In the genomic region with DNA sequence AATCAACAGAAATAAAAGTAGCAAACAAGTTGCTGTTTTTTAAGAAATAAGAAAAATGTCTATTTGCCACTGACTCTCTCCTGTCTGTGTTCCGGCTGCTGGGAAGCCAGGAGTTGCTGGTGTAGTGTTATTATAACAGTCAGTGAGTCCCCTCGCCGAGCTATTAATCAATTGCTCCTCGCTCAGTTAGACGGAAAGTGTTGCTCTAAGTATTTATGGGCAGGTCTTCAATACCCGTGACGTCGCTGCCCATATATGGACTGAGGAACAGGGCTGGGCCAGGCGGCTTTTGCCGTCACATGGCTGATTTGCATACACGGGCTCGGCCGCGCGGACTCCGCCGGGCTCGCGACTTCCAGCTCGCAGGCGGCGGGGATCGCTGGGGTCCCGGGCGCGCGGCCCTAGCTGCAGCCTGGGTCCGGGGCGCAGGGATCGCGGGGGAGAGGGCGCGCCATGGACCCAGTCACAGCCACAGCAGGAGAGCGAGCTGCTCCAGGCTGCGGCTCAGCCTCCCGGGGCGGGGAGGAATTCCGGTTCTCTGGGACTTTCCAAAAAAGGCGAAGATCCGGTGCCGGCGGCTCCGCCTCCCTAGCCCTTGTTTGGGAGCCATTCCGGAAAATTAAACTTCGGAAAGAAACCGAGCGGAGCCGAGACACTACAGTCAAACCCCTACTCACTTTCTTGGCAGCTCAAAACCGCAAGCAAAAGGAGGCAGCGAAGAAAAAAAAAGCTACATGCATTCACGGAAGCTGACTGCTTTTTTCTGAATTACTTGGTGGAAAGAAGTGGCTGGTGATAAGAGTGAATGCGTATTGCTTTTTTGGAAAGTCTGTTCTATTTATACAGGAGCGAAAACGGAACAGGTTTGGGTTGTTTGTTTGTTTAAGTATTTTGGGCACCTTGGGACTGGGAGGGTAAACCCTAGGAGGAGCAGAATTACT, we compare ENCODE assay signal across 8 cellular contexts.
DNase-seq lines count a peak whose midpoint lies in the region; ATAC-seq and TF ChIP-seq lines count a peak whose summit lies in the region.

A gene (minus strand): TSS at position 188 of the 941 bp plus-strand sequence. CDS start 337 bp downstream, outside the sequence.

- DNase-seq in AG10803 (ENCODE audit: low read depth) = peak; percentile 93
- DNase-seq in NCI-H510A (lab: John Stamatoyannopoulos, UW) = peak; percentile 87
- peak; percentile 96 for DNase-seq in activated CD4-positive, alpha-beta T cell treated with anti-CD3 and anti-CD28 coated beads for 48 hours
- peak; percentile 96 for DNase-seq in kidney tubule cell (ENCODE audit: low spot score)
- DNase-seq in stimulated activated CD4-positive, alpha-beta T cell treated with anti-CD3 and anti-CD28 coated beads, Interleukin-1b, Interleukin-23, amount 100 ng/mL, for 1 hour (ENCODE audit: low read depth in 2 of 2) = peak; percentile 85 to 86

- H3K4me3 ChIP-seq in AG10803 (ENCODE audit: low read length) = peak within 1 kb of the TSS; percentile 78

- TF ChIP-seq CTCF in AG10803 (conservative IDR thresholded peaks at IDR 0.05; ENCODE audit: low read length) = no peak

- H3K27ac ChIP-seq in cingulate gyrus (ENCODE audit: low read depth, low read length) = peak within 1 kb of the TSS; percentile 85

- ATAC-seq in GM19035 (IDR thresholded peaks at IDR 0.05; ENCODE audit: unreplicated experiment) = peak; percentile 76
- ATAC-seq in HG03342 (IDR thresholded peaks at IDR 0.05; ENCODE audit: unreplicated experiment) = peak; percentile 78

Comparison
In these comparisons a context has a peak if more than half of its experiments do, and no peak if none do; other contexts are left out.
1. Peak in every context shown above with its lines: DNase-seq, ATAC-seq, H3K4me3 ChIP-seq and H3K27ac ChIP-seq.